ENCODE assay signal across 8 cellular contexts in the genomic region with DNA sequence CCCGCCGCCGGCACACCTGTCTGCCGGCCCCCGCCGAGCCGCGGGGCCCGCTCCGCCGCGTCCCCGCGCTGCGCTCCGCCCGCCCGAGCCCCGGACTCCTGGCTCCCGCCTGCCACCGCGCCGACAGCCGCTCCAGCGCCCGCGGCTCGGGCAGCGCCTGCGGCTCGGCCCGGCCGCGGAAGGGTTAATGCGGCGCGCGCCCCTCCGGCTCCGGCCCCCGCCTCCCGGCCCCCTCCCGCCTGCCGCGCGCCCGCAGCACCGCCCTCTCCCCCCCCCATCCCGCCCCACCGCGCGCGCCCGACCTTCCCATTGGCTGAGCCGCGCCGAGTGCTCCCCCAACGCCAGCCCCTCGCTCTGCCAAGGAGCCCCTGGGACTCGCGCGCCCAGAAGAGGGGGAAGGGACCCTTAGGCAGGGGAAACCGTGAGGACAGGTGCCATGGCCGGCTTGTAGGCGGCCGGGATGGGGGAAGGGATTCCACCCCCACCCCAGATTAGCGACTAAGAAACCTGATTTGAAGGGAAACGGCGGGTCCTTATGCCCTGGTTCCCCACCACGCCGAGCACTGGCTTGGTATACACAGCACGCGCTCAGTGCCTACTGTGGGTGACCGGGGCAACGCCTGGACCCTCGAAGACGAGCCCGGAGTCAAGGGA. TPM values are rescaled to one million over a fixed set of nuclear protein-coding genes. Genes with fewer than 3 reads are reported as not detected.
A peak's percentile ranks its signal among the peaks of the same experiment; 100 is the strongest.
DNase-seq lines count a peak whose midpoint lies in the region; ATAC-seq and TF ChIP-seq lines count a peak whose summit lies in the region.

A gene with protein sequence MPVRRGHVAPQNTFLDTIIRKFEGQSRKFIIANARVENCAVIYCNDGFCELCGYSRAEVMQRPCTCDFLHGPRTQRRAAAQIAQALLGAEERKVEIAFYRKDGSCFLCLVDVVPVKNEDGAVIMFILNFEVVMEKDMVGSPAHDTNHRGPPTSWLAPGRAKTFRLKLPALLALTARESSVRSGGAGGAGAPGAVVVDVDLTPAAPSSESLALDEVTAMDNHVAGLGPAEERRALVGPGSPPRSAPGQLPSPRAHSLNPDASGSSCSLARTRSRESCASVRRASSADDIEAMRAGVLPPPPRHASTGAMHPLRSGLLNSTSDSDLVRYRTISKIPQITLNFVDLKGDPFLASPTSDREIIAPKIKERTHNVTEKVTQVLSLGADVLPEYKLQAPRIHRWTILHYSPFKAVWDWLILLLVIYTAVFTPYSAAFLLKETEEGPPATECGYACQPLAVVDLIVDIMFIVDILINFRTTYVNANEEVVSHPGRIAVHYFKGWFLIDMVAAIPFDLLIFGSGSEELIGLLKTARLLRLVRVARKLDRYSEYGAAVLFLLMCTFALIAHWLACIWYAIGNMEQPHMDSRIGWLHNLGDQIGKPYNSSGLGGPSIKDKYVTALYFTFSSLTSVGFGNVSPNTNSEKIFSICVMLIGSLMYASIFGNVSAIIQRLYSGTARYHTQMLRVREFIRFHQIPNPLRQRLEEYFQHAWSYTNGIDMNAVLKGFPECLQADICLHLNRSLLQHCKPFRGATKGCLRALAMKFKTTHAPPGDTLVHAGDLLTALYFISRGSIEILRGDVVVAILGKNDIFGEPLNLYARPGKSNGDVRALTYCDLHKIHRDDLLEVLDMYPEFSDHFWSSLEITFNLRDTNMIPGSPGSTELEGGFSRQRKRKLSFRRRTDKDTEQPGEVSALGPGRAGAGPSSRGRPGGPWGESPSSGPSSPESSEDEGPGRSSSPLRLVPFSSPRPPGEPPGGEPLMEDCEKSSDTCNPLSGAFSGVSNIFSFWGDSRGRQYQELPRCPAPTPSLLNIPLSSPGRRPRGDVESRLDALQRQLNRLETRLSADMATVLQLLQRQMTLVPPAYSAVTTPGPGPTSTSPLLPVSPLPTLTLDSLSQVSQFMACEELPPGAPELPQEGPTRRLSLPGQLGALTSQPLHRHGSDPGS (minus strand): TSS at position 186 of the 654 bp plus-strand sequence. CDS start 408 bp downstream, outside the sequence.

- H3K27ac Mint-ChIP-seq in natural killer cell, result peak within 1 kb of the TSS; percentile 59 to 75

- TF ChIP-seq CTCF in LNCaP clone FGC (IDR thresholded peaks at IDR 0.05; ENCODE audit: control insufficient read depth, extremely low read depth, insufficient read depth) (no peak), natural killer cell (IDR thresholded peaks at IDR 0.05) (no peak)

- H3K36me3 Mint-ChIP-seq in natural killer cell, result no peaks in the 10 kb centered on the region

- H3K4me1 ChIP-seq in ectodermal cell (ENCODE audit: control insufficient read depth, insufficient read depth, low read length), result peaks cover 44% of the 10 kb centered on the region

- peaks cover 20 to 34% of the 10 kb centered on the region in 2 donors for H3K4me1 Mint-ChIP-seq in natural killer cell

- H3K36me3 ChIP-seq in ectodermal cell (ENCODE audit: control insufficient read depth, insufficient read depth, low read length), result no peaks in the 10 kb centered on the region

- H3K4me3 Mint-ChIP-seq in natural killer cell, result peak within 1 kb of the TSS; percentile 84

- intact Hi-C loops in natural killer cell (cut with micrococcal nuclease), result loop anchor here (5.0 kb wide), 1 partner anchor 34 kb away; no protein-coding TSS in a partner anchor

- H3K9me3 ChIP-seq in ectodermal cell (ENCODE audit: control insufficient read depth, low read length), result no peaks in the 10 kb centered on the region

- peaks cover 25% of the 10 kb centered on the region for H3K27me3 ChIP-seq in ectodermal cell (ENCODE audit: control insufficient read depth, insufficient read depth, low read length, poor library complexity, severe bottlenecking)

- DNase-seq in COLO668 (lab: John Stamatoyannopoulos, UW; ENCODE audit: unreplicated experiment) (peak; percentile 90), LNCaP clone FGC (ENCODE audit: low read depth) (no peak), SK-N-DZ (ENCODE audit: low spot score) (peak; percentile 90), natural killer cell (no peak), kidney tubule cell (ENCODE audit: low spot score) (no peak)

- 0% methylated on average over 69 to 78 of the region's 78 CpGs for WGBS in ectodermal cell, 2 experiments

- H3K4me3 ChIP-seq in LNCaP clone FGC (ENCODE audit: low read depth, low read length), result peak within 1 kb of the TSS; percentile 43
- peak within 1 kb of the TSS; percentile 51 for H3K4me3 ChIP-seq in ectodermal cell (ENCODE audit: insufficient read depth, low read depth, low read length)

- H3K9me3 Mint-ChIP-seq in natural killer cell, result no peaks in the 10 kb centered on the region

- no peak for ATAC-seq in natural killer cell
- no peak for ATAC-seq in HG03175 (IDR thresholded peaks at IDR 0.05; ENCODE audit: unreplicated experiment)
- ATAC-seq in HG03432 (IDR thresholded peaks at IDR 0.05; ENCODE audit: unreplicated experiment), result no peak

- peak within 1 kb of the TSS; percentile 80 for H3K27ac ChIP-seq in ectodermal cell (ENCODE audit: insufficient read depth, low read depth, low read length, poor library complexity, severe bottlenecking)

- H3K27me3 Mint-ChIP-seq in natural killer cell (ENCODE audit: low read depth in 2 of 2), result peaks cover 39 to 47% of the 10 kb centered on the region in 2 donors

RNA-seq across cellular contexts. Expression of the gene that starts here (rescaled TPM):
- 47.5 and 53.0 TPM in 2 replicates for polyA plus RNA-seq in SK-N-DZ (2014; cell fraction: cytosol; rRNA removed)
- 69.1 and 75.0 TPM in 2 replicates for polyA plus RNA-seq in SK-N-DZ (2014; cell fraction: nucleus; rRNA removed)
- polyA plus RNA-seq in ectodermal cell (2013, experiment 1 of 4), result 10.7 TPM
- 11.5 TPM for polyA plus RNA-seq in ectodermal cell (2013, experiment 2 of 4)
- polyA plus RNA-seq in ectodermal cell (2013, experiment 3 of 4), result 12.1 TPM
- polyA plus RNA-seq in ectodermal cell (2013, experiment 4 of 4), result 13.3 TPM
- under 1 TPM in 2 of 3 donors, not detected in 1; 0.39 to 0.60 TPM for total RNA-seq in natural killer cell

Comparison
In these comparisons a context has a peak if more than half of its experiments do, and no peak if none do; other contexts are left out.
1. DNase-seq: peak in COLO668 (single experiment) and SK-N-DZ (single experiment); none in LNCaP clone FGC (single experiment), natural killer cell (single experiment) and kidney tubule cell (single experiment).